In the genomic region with DNA sequence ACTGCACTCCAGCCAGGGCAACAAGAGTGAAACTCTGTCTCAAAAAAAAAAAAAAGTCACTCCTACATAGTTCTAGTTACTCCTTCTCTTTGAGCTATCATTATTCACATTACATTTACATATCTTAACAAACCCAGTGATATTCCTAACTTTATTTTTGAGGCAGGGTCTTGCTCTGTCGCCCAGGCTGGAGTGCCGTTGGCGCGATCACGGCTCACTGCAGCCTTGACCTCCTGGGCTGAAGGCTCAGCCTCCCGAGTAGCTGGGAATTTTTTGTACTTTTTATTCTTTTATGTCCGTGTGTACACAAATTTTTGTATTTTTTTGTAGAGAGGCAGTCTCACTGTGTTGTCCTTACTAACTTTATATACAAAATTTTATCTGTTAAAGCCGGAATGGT, we compare ENCODE assay signal across 1 cellular context.
TF ChIP-seq lines count a peak whose summit lies in the region.

No MANE protein-coding gene starts in this region.

TF ChIP-seq in liver, 16 proteins besides CTCF, POLR2A, EP300 and RAD21:
- TF ChIP-seq REST (IDR thresholded peaks at IDR 0.05) = no peak
- no peak for TF ChIP-seq NR2F2 (IDR thresholded peaks at IDR 0.05)
- TF ChIP-seq SP1 (IDR thresholded peaks at IDR 0.05) = no peak
- TF ChIP-seq EGR1 (IDR thresholded peaks at IDR 0.05; ENCODE audit: low read depth in 2 of 2) = no peak
- no peak for TF ChIP-seq FOXA2 (IDR thresholded peaks at IDR 0.05)
- no peak for TF ChIP-seq FOXA1 (IDR thresholded peaks at IDR 0.05)
- no peak for TF ChIP-seq GABPA (IDR thresholded peaks at IDR 0.05 in 1 of 2, conservative IDR thresholded peaks at IDR 0.05 in 1 of 2)
- no peak for TF ChIP-seq HNF4G (IDR thresholded peaks at IDR 0.05)
- no peak for TF ChIP-seq ATF3 (IDR thresholded peaks at IDR 0.05)
- TF ChIP-seq YY1 (IDR thresholded peaks at IDR 0.05) = no peak
- no peak for TF ChIP-seq TAF1 (conservative IDR thresholded peaks at IDR 0.05)
- TF ChIP-seq HNF4A (conservative IDR thresholded peaks at IDR 0.05) = no peak
